ENCODE assay signal across 8 cellular contexts in genomic region chr19:15432018-15432494, GRCh38. TPM values are rescaled to one million over a fixed set of nuclear protein-coding genes. Genes with fewer than 3 reads are reported as not detected.
A peak's percentile ranks its signal among the peaks of the same experiment; 100 is the strongest.
DNase-seq lines count a peak whose midpoint lies in the region; ATAC-seq and TF ChIP-seq lines count a peak whose summit lies in the region.

No MANE protein-coding gene starts in this region.

- WGBS in esophagus, 2 donors = 0 to 1% methylated on average over 23 to 44 of the region's 44 CpGs

- H3K36me3 ChIP-seq in esophagus (ENCODE audit: control insufficient read depth in 2 of 2, insufficient read depth in 2 of 2, low read length in 1 of 2) (peaks cover 0 to 15% of the 10 kb centered on the region in 2 donors), parathyroid adenoma (ENCODE audit: control insufficient read depth, insufficient read depth, low read length) (no peaks in the 10 kb centered on the region)

- H3K4me3 ChIP-seq in esophagus (ENCODE audit: low read depth in 1 of 2, low read length in 2 of 2) (peak overlapping the region; percentile 67 to 80), parathyroid adenoma (ENCODE audit: low read depth, low read length) (peak overlapping the region; percentile 65)

- H3K27me3 Mint-ChIP-seq in T-helper 17 cell = no peaks in the 10 kb centered on the region

- peaks cover 15% of the 10 kb centered on the region for H3K79me2 ChIP-seq in parathyroid adenoma

- H3K9ac ChIP-seq in parathyroid adenoma = peak overlapping the region; percentile 72

- TF ChIP-seq CTCF in 22Rv1 (IDR thresholded peaks at IDR 0.05) = no peak
- TF ChIP-seq CTCF in parathyroid adenoma (IDR thresholded peaks at IDR 0.05) = no peak

- peak overlapping the region; percentile 65 for H2AFZ ChIP-seq in parathyroid adenoma

- H3K9me3 ChIP-seq in T-helper 17 cell (ENCODE audit: control insufficient read depth, low read length, poor library complexity, severe bottlenecking) (no peaks in the 10 kb centered on the region), esophagus (ENCODE audit: control insufficient read depth in 2 of 2, insufficient read depth in 1 of 2, low read depth in 1 of 2, low read length in 1 of 2) (no peaks in the 10 kb centered on the region), parathyroid adenoma (ENCODE audit: control insufficient read depth, low read length) (no peaks in the 10 kb centered on the region)

- H3K27ac Mint-ChIP-seq in T-helper 17 cell = peak overlapping the region; percentile 91

- peaks cover 21% of the 10 kb centered on the region for H3K4me1 Mint-ChIP-seq in T-helper 17 cell

- DNase-seq in T-helper 17 cell (no peak), NCI-H1436 treated with DMSO at 0.1 percent for 48 hours (lab: John Stamatoyannopoulos, UW) (no peak), NCI-H128 (lab: John Stamatoyannopoulos, UW; ENCODE audit: unreplicated experiment) (no peak), NCI-H2171 treated with DMSO at 0.1 percent for 48 hours (lab: John Stamatoyannopoulos, UW) (no peak)

- H3K4me1 ChIP-seq in esophagus (ENCODE audit: control insufficient read depth in 2 of 2, insufficient read depth in 2 of 2, low read length in 1 of 2) (peaks cover 10 to 18% of the 10 kb centered on the region in 2 donors), parathyroid adenoma (peaks cover 9% of the 10 kb centered on the region)

- peak overlapping the region; percentile 77 for H3K4me2 ChIP-seq in parathyroid adenoma (ENCODE audit: low read length)

- H3K36me3 Mint-ChIP-seq in T-helper 17 cell (ENCODE audit: low read depth) = no peaks in the 10 kb centered on the region

- peak overlapping the region; percentile 66 for H3K27ac ChIP-seq in 22Rv1
- peak overlapping the region; percentile 13 to 22 for H3K27ac ChIP-seq in esophagus (ENCODE audit: low read depth in 2 of 2, low read length in 1 of 2)
- no peak overlapping the region for H3K27ac ChIP-seq in parathyroid adenoma

- ATAC-seq in GM18909 (IDR thresholded peaks at IDR 0.05; ENCODE audit: poor library complexity, unreplicated experiment) (peak; percentile 11), T-helper 17 cell (peak; percentile 16)

- H3K4me3 Mint-ChIP-seq in T-helper 17 cell = peak overlapping the region; percentile 97

- H3K27me3 ChIP-seq in esophagus (ENCODE audit: control insufficient read depth in 1 of 2, insufficient read depth in 2 of 2, low read length in 2 of 2) = no peaks in the 10 kb centered on the region
- no peaks in the 10 kb centered on the region for H3K27me3 ChIP-seq in parathyroid adenoma (ENCODE audit: control insufficient read depth, insufficient read depth, low read length)

RNA-seq across cellular contexts. Expression of gene AKAP8L, which starts 13.3 kb away (rescaled TPM):
- total RNA-seq in T-helper 17 cell = 100 to 1,000 TPM; 116 to 123 TPM
- 10 to 100 TPM; 37.9 to 75.5 TPM for polyA plus RNA-seq in esophagus

RNA-seq across cellular contexts. Expression of gene WIZ, which starts 17.7 kb away (rescaled TPM):
- 10 to 100 TPM; 17.1 to 19.2 TPM for total RNA-seq in T-helper 17 cell
- polyA plus RNA-seq in esophagus = 10 to 100 TPM; 17.4 to 17.5 TPM

RNA-seq across cellular contexts. Expression of gene RASAL3, which starts 32.3 kb away (rescaled TPM):
- 100 to 1,000 TPM; 103 to 121 TPM for total RNA-seq in T-helper 17 cell
- polyA plus RNA-seq in esophagus = 1 to 10 TPM; 3.6 to 5.8 TPM

RNA-seq across cellular contexts. Expression of gene PGLYRP2, which starts 47.2 kb away (rescaled TPM):
- not detected for total RNA-seq in T-helper 17 cell
- under 1 TPM in 1 of 2 donors, not detected in 1; 0.02 TPM for polyA plus RNA-seq in esophagus

RNA-seq across cellular contexts. Expression of gene AKAP8, which starts 52.5 kb away (rescaled TPM):
- total RNA-seq in T-helper 17 cell = 10 to 100 TPM; 87.6 to 90.2 TPM
- polyA plus RNA-seq in esophagus = 10 to 100 TPM; 13.1 to 15.0 TPM
